Comparison of ENCODE assay signal across 9 cellular contexts in genomic region chr17:75036643-75037268, GRCh38. TPM values are rescaled to one million over a fixed set of nuclear protein-coding genes. Genes with fewer than 3 reads are reported as not detected.
DNase-seq lines count a peak whose midpoint lies in the region; ATAC-seq and TF ChIP-seq lines count a peak whose summit lies in the region.
"Had no signal": no experiment of that assay in that cellular context is flagged by ENCODE, and none has a peak within 500 bp of the region (broad histone marks: within the 10 kb centered on the region; RNA-seq: fewer than 3 reads in every experiment).

No MANE protein-coding gene starts in this region.

- H3K4me1 Mint-ChIP-seq in CD4-positive, alpha-beta T cell (ENCODE audit: low read depth), result peaks cover 57% of the 10 kb centered on the region
- H3K4me1 Mint-ChIP-seq in activated T-cell treated with anti-CD3 and anti-CD28 coated beads, Interleukin-2, amount 50 U/mL, for 24 hours (ENCODE audit: low read depth), result peaks cover 59% of the 10 kb centered on the region
- peaks cover 2% of the 10 kb centered on the region for H3K4me1 Mint-ChIP-seq in progenitor cell of endocrine pancreas (ENCODE audit: low read depth)

- H3K36me3 ChIP-seq in brain microvascular endothelial cell (replicated peaks), result peaks cover 27% of the 10 kb centered on the region

- peak overlapping the region; percentile 57 for H3K27ac ChIP-seq in CD4-positive, alpha-beta T cell (ENCODE audit: low read depth, low read length)
- H3K27ac ChIP-seq in brain microvascular endothelial cell, result no peak overlapping the region

- peak overlapping the region; percentile 89 for H3K4me3 Mint-ChIP-seq in CD4-positive, alpha-beta T cell
- peak overlapping the region; percentile 65 for H3K4me3 Mint-ChIP-seq in activated T-cell treated with anti-CD3 and anti-CD28 coated beads, Interleukin-2, amount 50 U/mL, for 24 hours
- H3K4me3 Mint-ChIP-seq in progenitor cell of endocrine pancreas (ENCODE audit: low read depth), result no peak overlapping the region

- H3K27me3 ChIP-seq in CD4-positive, alpha-beta T cell (ENCODE audit: control insufficient read depth, insufficient read depth, low read length), result no peaks in the 10 kb centered on the region
- no peaks in the 10 kb centered on the region for H3K27me3 ChIP-seq in brain microvascular endothelial cell (replicated peaks)

- CTCF ChIA-PET in CD4-positive, alpha-beta T cell (lab: Charles Lee), result interaction anchor here (0.7 to 3.7 kb wide), 5 partner anchors 18 to 234 kb away, joined by 3 to 21 read pairs (median 3); partner anchors contain the start of genes MIF4GD and MRPL58

- ATAC-seq in CD4-positive, alpha-beta T cell (ENCODE audit: poor library complexity), result peak; percentile 79
- ATAC-seq: GM12878 had no signal

- H3K9me3 ChIP-seq in CD4-positive, alpha-beta T cell (ENCODE audit: control insufficient read depth, low read length), result no peaks in the 10 kb centered on the region

- peak overlapping the region; percentile 98 for H3K27ac Mint-ChIP-seq in CD4-positive, alpha-beta T cell
- H3K27ac Mint-ChIP-seq in activated T-cell treated with anti-CD3 and anti-CD28 coated beads, Interleukin-2, amount 50 U/mL, for 24 hours, result peak overlapping the region; percentile 88
- peak overlapping the region; percentile 84 for H3K27ac Mint-ChIP-seq in progenitor cell of endocrine pancreas

- no peaks in the 10 kb centered on the region for H3K9me3 Mint-ChIP-seq in CD4-positive, alpha-beta T cell
- H3K9me3 Mint-ChIP-seq in activated T-cell treated with anti-CD3 and anti-CD28 coated beads, Interleukin-2, amount 50 U/mL, for 24 hours, result no peaks in the 10 kb centered on the region
- no peaks in the 10 kb centered on the region for H3K9me3 Mint-ChIP-seq in progenitor cell of endocrine pancreas (ENCODE audit: low read depth)

- in situ Hi-C loops in brain microvascular endothelial cell (cut with HindIII; ENCODE audit: low pct_ligation_motif_present, low sequenced_read_pairs), result no loop called here

- H3K36me3 Mint-ChIP-seq in CD4-positive, alpha-beta T cell (ENCODE audit: low read depth), result peaks cover 74% of the 10 kb centered on the region
- H3K36me3 Mint-ChIP-seq in activated T-cell treated with anti-CD3 and anti-CD28 coated beads, Interleukin-2, amount 50 U/mL, for 24 hours (ENCODE audit: low read depth), result peaks cover 42% of the 10 kb centered on the region
- H3K36me3 Mint-ChIP-seq in progenitor cell of endocrine pancreas (ENCODE audit: insufficient read depth), result peaks cover 5% of the 10 kb centered on the region

- no peak overlapping the region for H3K4me3 ChIP-seq in brain microvascular endothelial cell (ENCODE audit: low read depth, low read length)
- H3K4me3 ChIP-seq: GM12878 had no signal

- peaks cover 27% of the 10 kb centered on the region for H3K27me3 Mint-ChIP-seq in CD4-positive, alpha-beta T cell
- H3K27me3 Mint-ChIP-seq in activated T-cell treated with anti-CD3 and anti-CD28 coated beads, Interleukin-2, amount 50 U/mL, for 24 hours, result no peaks in the 10 kb centered on the region
- peaks cover 11% of the 10 kb centered on the region for H3K27me3 Mint-ChIP-seq in progenitor cell of endocrine pancreas

- intact Hi-C loops in CD4-positive, alpha-beta T cell (cut with DNase I, micrococcal nuclease), result loop anchor here (1.0 to 5.0 kb wide), 3 partner anchors 10 to 41 kb away; partner anchors contain the start of genes ATP5PD (in 1 of the 2) and KCTD2 (in 1 of the 2)

- no peak for TF ChIP-seq CTCF in CD4-positive, alpha-beta T cell (IDR thresholded peaks at IDR 0.05)
- TF ChIP-seq CTCF in progenitor cell of endocrine pancreas (IDR thresholded peaks at IDR 0.05; ENCODE audit: unreplicated experiment) (no peak), brain microvascular endothelial cell (IDR thresholded peaks at IDR 0.05; ENCODE audit: low read depth, low read length, missing control alignments) (no peak)

- POLR2A ChIA-PET in CD4-positive, alpha-beta T cell (lab: Charles Lee), result interaction anchor here (0.6 to 4.0 kb wide), 19 partner anchors 11 to 743 kb away, joined by 3 to 71 read pairs (median 4); partner anchors contain the start of genes ARMC7, ATP5PD, FDXR and HID1

- peak; percentile 87 to 98 (median 90) for DNase-seq in CD4-positive, alpha-beta T cell
- DNase-seq in NCI-H2227 treated with DMSO at 0.1 percent for 48 hours (lab: John Stamatoyannopoulos, UW) (peak; percentile 93), fibroblast of the conjunctiva (ENCODE audit: low read depth) (peak; percentile 84), progenitor cell of endocrine pancreas (ENCODE audit: low spot score, unreplicated experiment) (no peak), ureter (ENCODE audit: low spot score) (peak; percentile 85), brain microvascular endothelial cell (no peak), AML-193 (lab: John Stamatoyannopoulos, UW) (no peak)
- DNase-seq in activated T-cell treated with anti-CD3 and anti-CD28 coated beads, Interleukin-2, amount 50 U/mL, for 24 hours, result peak; percentile 79

RNA-seq across cellular contexts. Expression of gene ATP5PD, which starts 10.0 kb away (rescaled TPM):
- total RNA-seq in CD4-positive, alpha-beta T cell, result 100 to 1,000 TPM in 1 of 2 experiments, 10 to 100 TPM in 1; 98.5 to 112 TPM
- total RNA-seq in progenitor cell of endocrine pancreas (160 and 163 TPM in 2 replicates), ureter (270 TPM)

RNA-seq across cellular contexts. Expression of gene KCTD2, which starts 10.3 kb away (rescaled TPM):
- total RNA-seq in CD4-positive, alpha-beta T cell, result 10 to 100 TPM; 26.1 to 28.0 TPM
- total RNA-seq in progenitor cell of endocrine pancreas (24.9 and 27.1 TPM in 2 replicates), ureter (25.3 TPM)

RNA-seq across cellular contexts. Expression of gene MRPL58, which starts 24.3 kb away (rescaled TPM):
- total RNA-seq in CD4-positive, alpha-beta T cell, result 1 to 10 TPM; 5.4 to 7.1 TPM
- 26.5 and 26.8 TPM in 2 replicates for total RNA-seq in progenitor cell of endocrine pancreas
- total RNA-seq in ureter, result 32.1 TPM

RNA-seq across cellular contexts. Expression of gene CDR2L, which starts 49.3 kb away (rescaled TPM):
- total RNA-seq in CD4-positive, alpha-beta T cell, result under 1 TPM in 1 of 2 experiments, not detected in 1; 0.08 TPM
- total RNA-seq in progenitor cell of endocrine pancreas (17.2 and 17.8 TPM in 2 replicates), ureter (11.4 TPM)

RNA-seq across cellular contexts. Expression of gene SLC16A5, which starts 51.0 kb away (rescaled TPM):
- total RNA-seq in CD4-positive, alpha-beta T cell, result 10 to 100 TPM in 1 of 2 experiments, 1 to 10 TPM in 1; 9.2 to 11.0 TPM
- total RNA-seq in progenitor cell of endocrine pancreas (16.0 and 16.9 TPM in 2 replicates), ureter (77.7 TPM)

Comparison
In these comparisons a context has a peak if more than half of its experiments do, and no peak if none do; other contexts are left out.
1. DNase-seq: peak in CD4-positive, alpha-beta T cell (10 of 10), NCI-H2227 treated with DMSO at 0.1 percent for 48 hours (single experiment), activated T-cell treated with anti-CD3 and anti-CD28 coated beads, Interleukin-2, amount 50 U/mL, for 24 hours (single experiment), fibroblast of the conjunctiva (single experiment) and ureter (single experiment); none in progenitor cell of endocrine pancreas (single experiment), brain microvascular endothelial cell (single experiment) and AML-193 (0 of 2).
2. Peak in every context shown above with its lines, with median percentiles within 50 percentile points of each other: H3K27ac Mint-ChIP-seq.